1 cellular context compared by ENCODE assay signal in genomic region chr5:151251621-151252020, GRCh38.
TF ChIP-seq lines count a peak whose summit lies in the region.

No MANE protein-coding gene starts in this region.

TF ChIP-seq in HCT116, 20 proteins besides CTCF, POLR2A, EP300 and RAD21 (continued from another document):
- no peak for TF ChIP-seq ZBTB33 (IDR thresholded peaks at IDR 0.05; ENCODE audit: extremely low read depth, insufficient replicate concordance, low read length)
- no peak for TF ChIP-seq ELF1 (IDR thresholded peaks at IDR 0.05; ENCODE audit: borderline replicate concordance, low read depth)
- no peak for TF ChIP-seq SIN3A (IDR thresholded peaks at IDR 0.05; ENCODE audit: low read depth)
- TF ChIP-seq CBX3 (IDR thresholded peaks at IDR 0.05; ENCODE audit: low read depth) = no peak
- no peak for TF ChIP-seq REST (IDR thresholded peaks at IDR 0.05; ENCODE audit: low read depth)
- no peak for TF ChIP-seq ATF3 (IDR thresholded peaks at IDR 0.05)
- TF ChIP-seq MAX (IDR thresholded peaks at IDR 0.05) = no peak
- no peak for TF ChIP-seq JUND (IDR thresholded peaks at IDR 0.05)
- TF ChIP-seq SRF (IDR thresholded peaks at IDR 0.05; ENCODE audit: low read depth) = no peak
- TF ChIP-seq EZH2 (IDR thresholded peaks at IDR 0.05) = no peak
- TF ChIP-seq CEBPB (IDR thresholded peaks at IDR 0.05; ENCODE audit: low read depth) = no peak
- TF ChIP-seq TCF7L2 (IDR thresholded peaks at IDR 0.05; ENCODE audit: borderline replicate concordance, extremely low read depth, insufficient read depth, insufficient read length) = no peak
- TF ChIP-seq EGR1 (IDR thresholded peaks at IDR 0.05; ENCODE audit: low read depth) = no peak
- no peak for TF ChIP-seq ZFX (IDR thresholded peaks at IDR 0.05)
- TF ChIP-seq EZH2phosphoT487 (IDR thresholded peaks at IDR 0.05; ENCODE audit: borderline replicate concordance) = no peak
- TF ChIP-seq POLR2AphosphoS5 (IDR thresholded peaks at IDR 0.05; ENCODE audit: low read depth, low read length) = no peak
- no peak for TF ChIP-seq ZNF274 (IDR thresholded peaks at IDR 0.05; ENCODE audit: low read depth, low read length)
- TF ChIP-seq SP1 (IDR thresholded peaks at IDR 0.05; ENCODE audit: low read depth) = no peak
